Comparison of ENCODE assay signal across 22 cellular contexts in genomic region chr10:131354380-131354779, GRCh38. TPM values are rescaled to one million over a fixed set of nuclear protein-coding genes. Genes with fewer than 3 reads are reported as not detected.
DNase-seq lines count a peak whose midpoint lies in the region; TF ChIP-seq lines count a peak whose summit lies in the region.
"Had no signal": no experiment of that assay in that cellular context is flagged by ENCODE, and none has a peak within 500 bp of the region (broad histone marks: within the 10 kb centered on the region; RNA-seq: fewer than 3 reads in every experiment).

No MANE protein-coding gene starts in this region.

- CTCF ChIA-PET in RWPE1 (lab: Yijun Ruan, JAX): interaction anchor here (0.6 kb wide), 1 partner anchor 538 kb away, joined by 4 read pairs; no protein-coding TSS in a partner anchor
- CTCF ChIA-PET in PC-9 (lab: Charles Lee): no interaction called here

- H3K4me1 ChIP-seq in PC-9 (replicated peaks; ENCODE audit: insufficient read depth): no peaks in the 10 kb centered on the region
- H3K4me1 ChIP-seq: psoas muscle, vagina had no signal

- H3K4me2 ChIP-seq in PC-9: no peak overlapping the region

- H3F3A ChIP-seq in PC-9 (ENCODE audit: insufficient read depth, low read depth): no peaks in the 10 kb centered on the region

- H3K36me3 ChIP-seq in PC-9 (ENCODE audit: low read depth): no peaks in the 10 kb centered on the region
- H3K36me3 ChIP-seq: vagina had no signal

- H3K4me3 ChIP-seq in PC-9: no peak overlapping the region
- H3K4me3 ChIP-seq: psoas muscle, vagina had no signal

- H3K79me2 ChIP-seq in PC-9 (ENCODE audit: low read depth): no peaks in the 10 kb centered on the region

- no peaks in the 10 kb centered on the region for H3K9me2 ChIP-seq in PC-9 (ENCODE audit: insufficient read depth)

- H2AFZ ChIP-seq in PC-9: no peak overlapping the region

- no TSS peak for BruUV-seq in PC-9 (replicated peaks; lab: Mats Ljungman, UMichigan)

- H3K9me3 ChIP-seq in PC-9 (ENCODE audit: insufficient read depth, low read depth): no peaks in the 10 kb centered on the region
- H3K9me3 ChIP-seq: psoas muscle, vagina had no signal

- H3K27ac ChIP-seq in RWPE1: no peak overlapping the region
- H3K27ac ChIP-seq in PC-9: no peak overlapping the region
- H3K27ac ChIP-seq: psoas muscle, vagina had no signal

- TF ChIP-seq CTCF in RWPE1 (conservative IDR thresholded peaks at IDR 0.05; ENCODE audit: low read depth) (no peak), PC-9 (conservative IDR thresholded peaks at IDR 0.05) (no peak)

- intact Hi-C loops in PC-9 (cut with micrococcal nuclease; ENCODE audit: unreplicated experiment): no loop called here

- POLR2A ChIA-PET in RWPE1 (lab: Yijun Ruan, JAX; ENCODE audit: low non-redundant PET): no interaction called here
- POLR2A ChIA-PET in PC-9 (lab: Charles Lee; ENCODE audit: unreplicated experiment): no interaction called here

- DNase-seq in ACHN (peak; percentile 6), HK-2 (ENCODE audit: unreplicated experiment) (peak; percentile 8), RWPE1 (ENCODE audit: low spot score) (peak; percentile 9), left kidney (ENCODE audit: low read depth, low spot score) (peak; percentile 85), EL (no peak), PC-9 (no peak), NCI-H2227 (lab: John Stamatoyannopoulos, UW; ENCODE audit: unreplicated experiment) (no peak)
- DNase-seq in stimulated activated CD4-positive, alpha-beta T cell treated with anti-CD3 and anti-CD28 coated beads, Interleukin-4, amount 100 ng/mL, for 24 hours: no peak
- DNase-seq: activated CD4-positive, alpha-beta T cell treated with anti-CD3 and anti-CD28 coated beads for 36 hours; activated naive CD8-positive, alpha-beta T cell treated with anti-CD3 and anti-CD28 coated beads for 36 hours; activated T-cell treated with anti-CD3 and anti-CD28 coated beads, Interleukin-2, amount 50 U/mL, for 24 hours; Calu3; effector CD4-positive, alpha-beta T cell; Kasumi-1; left ventricle myocardium superior; NCI-H187; NCI-H524; psoas muscle; stimulated activated naive CD8-positive, alpha-beta T cell treated with anti-CD3 and anti-CD28 coated beads, Interleukin-15, amount 100 ng/mL, for 72 hours; T-helper 2 cell had no signal

- in situ Hi-C loops in ACHN (cut with HindIII; ENCODE audit: low pct_ligation_motif_present, low pct_unique_long_range_greater_than_20kb, low sequenced_read_pairs): no loop called here

- H4K20me1 ChIP-seq in PC-9 (ENCODE audit: insufficient read depth): no peaks in the 10 kb centered on the region

- peaks cover 31% of the 10 kb centered on the region; the same call in 1 of the 2 replicates for H3K27me3 ChIP-seq in PC-9 (ENCODE audit: insufficient read depth, low read depth)
- H3K27me3 ChIP-seq: vagina had no signal

RNA-seq across cellular contexts. Expression of gene TCERG1L, which starts 42.9 kb away (rescaled TPM):
- not detected in 2 replicates for total RNA-seq in PC-9 (2021)
- total RNA-seq: Calu3, cardiac septum, left ventricle myocardium superior, psoas muscle, vagina had no signal

Comparison
In these comparisons a context has a peak if more than half of its experiments do, and no peak if none do; other contexts are left out.
1. DNase-seq: peak in ACHN (single experiment), HK-2 (single experiment), RWPE1 (single experiment) and left kidney (single experiment); none in EL (single experiment), stimulated activated CD4-positive, alpha-beta T cell treated with anti-CD3 and anti-CD28 coated beads, Interleukin-4, amount 100 ng/mL, for 24 hours (single experiment), PC-9 (0 of 2) and NCI-H2227 (single experiment).